In the genomic region with DNA sequence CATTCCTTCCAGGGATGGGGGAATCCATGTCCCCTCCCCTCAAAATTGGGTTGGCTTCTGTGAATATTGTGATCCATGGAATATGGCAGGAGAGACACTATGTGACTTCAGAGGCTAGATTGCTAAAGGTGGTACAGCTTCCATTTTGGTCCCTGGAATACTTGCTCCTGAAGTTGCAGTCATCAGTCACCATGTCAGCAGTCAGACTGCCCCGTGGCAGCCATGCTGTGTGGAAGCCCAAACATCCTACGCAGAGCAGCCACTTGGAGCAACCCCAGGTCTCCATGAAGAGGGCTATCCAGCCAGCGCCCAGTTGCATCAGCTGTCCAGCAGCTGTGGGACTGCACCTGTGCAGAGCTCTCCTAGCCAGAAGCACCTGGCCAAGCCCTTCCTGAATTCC, we compare ENCODE assay signal across 33 cellular contexts.
"Had no signal": no experiment of that assay in that cellular context is flagged by ENCODE, and none has a peak within 500 bp of the region (broad histone marks: within the 10 kb centered on the region; RNA-seq: fewer than 3 reads in every experiment).

No MANE protein-coding gene starts in this region.

- H3K4me1 ChIP-seq: adrenal gland, ascending aorta, breast epithelium had no signal

- H3K36me3 Mint-ChIP-seq: brain had no signal

- H3K27ac Mint-ChIP-seq: activated CD4-positive, alpha-beta memory T cell treated with anti-CD3 and anti-CD28 coated beads for 36 hours; activated CD4-positive, alpha-beta T cell treated with anti-CD3 and anti-CD28 coated beads for 36 hours; activated CD4-positive, alpha-beta T cell treated with anti-CD3 and anti-CD28 coated beads, Interleukin-2, amount 10 ng/mL, durations not matched to agents 24 days and 14 days; activated CD8-positive, alpha-beta memory T cell treated with anti-CD3 and anti-CD28 coated beads, Interleukin-2, amount 10 ng/mL, durations not matched to agents 7 days and 5 days; activated CD8-positive, alpha-beta T cell treated with anti-CD3 and anti-CD28 coated beads, Interleukin-2, amount 10 ng/mL, durations not matched to agents 7 days and 5 days; activated naive CD4-positive, alpha-beta T cell treated with anti-CD3 and anti-CD28 coated beads for 36 hours; activated naive CD4-positive, alpha-beta T cell treated with anti-CD3 and anti-CD28 coated beads, Interleukin-2, amount 50 U/mL, for 24 hours; activated naive CD8-positive, alpha-beta T cell treated with anti-CD3 and anti-CD28 coated beads for 36 hours; activated naive CD8-positive, alpha-beta T cell treated with anti-CD3 and anti-CD28 coated beads, Interleukin-2, amount 50 U/mL, for 24 hours; activated T-helper 1 cell treated with anti-CD3 and anti-CD28 coated beads, Interleukin-12 subunit alpha, Interleukin-12 subunit beta, Interleukin-2, Interleukin-4 antibody, amounts not matched to agents 30 ng/mL and 10 ng/mL and 1 ng/mL, durations not matched to agents 14 hours and 24 hours and 36 hours; activated T-helper 2 cell treated with anti-CD3 and anti-CD28 coated beads, Interferon-gamma antibody, Interleukin-2, Interleukin-4, amounts not matched to agents 10 μg/mL and 5 μg/mL and 100 μg/mL, durations not matched to agents 14 hours and 24 hours and 36 hours; brain; dendritic cell treated with granulocyte-macrophage colony-stimulating factor and Interleukin-4, amounts not matched to agents 40 ng/mL and 50 ng/mL, for 4 days; endodermal cell had no signal

- H3K9me3 Mint-ChIP-seq: activated naive CD8-positive, alpha-beta T cell treated with anti-CD3 and anti-CD28 coated beads, Interleukin-2, amount 50 U/mL, for 24 hours; activated T-helper 1 cell treated with anti-CD3 and anti-CD28 coated beads, Interleukin-12 subunit alpha, Interleukin-12 subunit beta, Interleukin-2, Interleukin-4 antibody, amounts not matched to agents 30 ng/mL and 10 ng/mL and 1 ng/mL, durations not matched to agents 14 hours and 24 hours and 36 hours; endodermal cell had no signal

- DNase-seq: activated CD4-positive, alpha-beta memory T cell treated with anti-CD3 and anti-CD28 coated beads for 36 hours; activated CD4-positive, alpha-beta T cell treated with anti-CD3 and anti-CD28 coated beads for 36 hours; activated CD4-positive, alpha-beta T cell treated with anti-CD3 and anti-CD28 coated beads, Interleukin-2, amount 10 ng/mL, durations not matched to agents 24 days and 14 days; activated CD4-positive, CD25-positive, alpha-beta regulatory T cell; activated CD4-positive, CD25-positive, alpha-beta regulatory T cell treated with anti-CD3 and anti-CD28 coated beads, Interleukin-2, amount 50 U/mL, for 72 hours; activated CD8-positive, alpha-beta memory T cell treated with anti-CD3 and anti-CD28 coated beads, Interleukin-2, amount 10 ng/mL, durations not matched to agents 7 days and 5 days; activated CD8-positive, alpha-beta memory T cell treated with anti-CD3 and anti-CD28 coated beads, Interleukin-2, amount 50 U/mL, for 4 hours; activated CD8-positive, alpha-beta T cell treated with anti-CD3 and anti-CD28 coated beads, Interleukin-2, amount 10 ng/mL, durations not matched to agents 7 days and 5 days; activated effector memory CD4-positive, alpha-beta T cell treated with anti-CD3 and anti-CD28 coated beads, Interleukin-2, amount 50 U/mL, for 16 hours; activated naive CD4-positive, alpha-beta T cell treated with anti-CD3 and anti-CD28 coated beads for 36 hours; activated naive CD8-positive, alpha-beta T cell treated with anti-CD3 and anti-CD28 coated beads for 36 hours; activated naive CD8-positive, alpha-beta T cell treated with anti-CD3 and anti-CD28 coated beads, Interleukin-2, amount 50 U/mL, for 24 hours; activated T-cell treated with anti-CD3 and anti-CD28 coated beads, Interleukin-2, amount 50 U/mL, for 1 hour; activated T-cell treated with anti-CD3 and anti-CD28 coated beads, Interleukin-2, amount 50 U/mL, for 48 hours; adrenal gland; central memory CD4-positive, alpha-beta T cell; dorsolateral prefrontal cortex; effector memory CD4-positive, alpha-beta T cell; endodermal cell; foreskin fibroblast; head of caudate nucleus; T-helper 2 cell had no signal

- H3K36me3 ChIP-seq: adrenal gland, breast epithelium, cardiac muscle cell had no signal

- H3K27ac ChIP-seq: adrenal gland, ascending aorta, breast epithelium, cardiac muscle cell, coronary artery, dorsolateral prefrontal cortex had no signal

- H3K27me3 Mint-ChIP-seq: activated CD4-positive, alpha-beta memory T cell treated with anti-CD3 and anti-CD28 coated beads for 36 hours; activated CD4-positive, alpha-beta T cell treated with anti-CD3 and anti-CD28 coated beads for 36 hours; activated CD4-positive, alpha-beta T cell treated with anti-CD3 and anti-CD28 coated beads, Interleukin-2, amount 10 ng/mL, durations not matched to agents 24 days and 14 days; activated CD8-positive, alpha-beta memory T cell treated with anti-CD3 and anti-CD28 coated beads, Interleukin-2, amount 10 ng/mL, durations not matched to agents 7 days and 5 days; activated naive CD4-positive, alpha-beta T cell treated with anti-CD3 and anti-CD28 coated beads, Interleukin-2, amount 50 U/mL, for 24 hours; activated naive CD8-positive, alpha-beta T cell treated with anti-CD3 and anti-CD28 coated beads for 36 hours; activated naive CD8-positive, alpha-beta T cell treated with anti-CD3 and anti-CD28 coated beads, Interleukin-2, amount 50 U/mL, for 24 hours; brain; dendritic cell treated with granulocyte-macrophage colony-stimulating factor and Interleukin-4, amounts not matched to agents 40 ng/mL and 50 ng/mL, for 4 days had no signal

- FAIRE-seq: frontal cortex had no signal

- ATAC-seq: activated CD4-positive, alpha-beta T cell treated with anti-CD3 and anti-CD28 coated beads for 36 hours; activated CD8-positive, alpha-beta memory T cell treated with anti-CD3 and anti-CD28 coated beads, Interleukin-2, amount 10 ng/mL, durations not matched to agents 7 days and 5 days; activated CD8-positive, alpha-beta T cell treated with anti-CD3 and anti-CD28 coated beads, Interleukin-2, amount 10 ng/mL, durations not matched to agents 7 days and 5 days; activated naive CD8-positive, alpha-beta T cell treated with anti-CD3 and anti-CD28 coated beads, Interleukin-2, amount 50 U/mL, for 24 hours; esophagus mucosa had no signal

- H3K4me3 ChIP-seq: adrenal gland, ascending aorta, breast epithelium, cardiac muscle cell, coronary artery, dorsolateral prefrontal cortex had no signal

- H3K4me1 Mint-ChIP-seq: brain, endodermal cell had no signal

- H3K9me3 ChIP-seq: adrenal gland, breast epithelium had no signal

- H3K27me3 ChIP-seq: adrenal gland, ascending aorta, breast epithelium, cardiac muscle cell, dorsolateral prefrontal cortex had no signal

- H3K4me3 Mint-ChIP-seq: activated CD4-positive, alpha-beta memory T cell treated with anti-CD3 and anti-CD28 coated beads for 36 hours; activated CD4-positive, alpha-beta T cell treated with anti-CD3 and anti-CD28 coated beads for 36 hours; activated CD4-positive, alpha-beta T cell treated with anti-CD3 and anti-CD28 coated beads, Interleukin-2, amount 10 ng/mL, durations not matched to agents 24 days and 14 days; activated CD8-positive, alpha-beta memory T cell treated with anti-CD3 and anti-CD28 coated beads, Interleukin-2, amount 10 ng/mL, durations not matched to agents 7 days and 5 days; activated CD8-positive, alpha-beta T cell treated with anti-CD3 and anti-CD28 coated beads, Interleukin-2, amount 10 ng/mL, durations not matched to agents 7 days and 5 days; activated naive CD4-positive, alpha-beta T cell treated with anti-CD3 and anti-CD28 coated beads for 36 hours; activated naive CD4-positive, alpha-beta T cell treated with anti-CD3 and anti-CD28 coated beads, Interleukin-2, amount 50 U/mL, for 24 hours; activated naive CD8-positive, alpha-beta T cell treated with anti-CD3 and anti-CD28 coated beads for 36 hours; activated naive CD8-positive, alpha-beta T cell treated with anti-CD3 and anti-CD28 coated beads, Interleukin-2, amount 50 U/mL, for 24 hours; activated T-helper 1 cell treated with anti-CD3 and anti-CD28 coated beads, Interleukin-12 subunit alpha, Interleukin-12 subunit beta, Interleukin-2, Interleukin-4 antibody, amounts not matched to agents 30 ng/mL and 10 ng/mL and 1 ng/mL, durations not matched to agents 14 hours and 24 hours and 36 hours; brain; dendritic cell treated with granulocyte-macrophage colony-stimulating factor and Interleukin-4, amounts not matched to agents 40 ng/mL and 50 ng/mL, for 4 days; endodermal cell had no signal
